8 cellular contexts compared by ENCODE assay signal in genomic region chr19:49114630-49115363, GRCh38. TPM values are rescaled to one million over a fixed set of nuclear protein-coding genes. Genes with fewer than 3 reads are reported as not detected.
A peak's percentile ranks its signal among the peaks of the same experiment; 100 is the strongest.
DNase-seq lines count a peak whose midpoint lies in the region; ATAC-seq and TF ChIP-seq lines count a peak whose summit lies in the region.
"Had no signal": no experiment of that assay in that cellular context is flagged by ENCODE, and none has a peak within 500 bp of the region (broad histone marks: within the 10 kb centered on the region; RNA-seq: fewer than 3 reads in every experiment).

No MANE protein-coding gene starts in this region.

- H3K27ac Mint-ChIP-seq in activated naive CD8-positive, alpha-beta T cell treated with anti-CD3 and anti-CD28 coated beads, Interleukin-2, amount 50 U/mL, for 24 hours, result no peak overlapping the region

- H2BK120ac ChIP-seq in trophoblast cell (ENCODE audit: insufficient read depth, low read length, poor library complexity), result peak overlapping the region; percentile 67

- no peaks in the 10 kb centered on the region for H4K20me1 ChIP-seq in OCI-LY1 (ENCODE audit: insufficient read depth, low read length)

- H3K9me3 ChIP-seq in OCI-LY1 (ENCODE audit: low read length) (no peaks in the 10 kb centered on the region), trophoblast cell (ENCODE audit: insufficient read depth, low read depth, low read length) (peaks cover 3% of the 10 kb centered on the region)

- H3K36me3 ChIP-seq in H7 (replicated peaks; ENCODE audit: control insufficient read depth, insufficient read depth, low read length), result no peaks in the 10 kb centered on the region
- H3K36me3 ChIP-seq in OCI-LY1 (ENCODE audit: insufficient read depth, low read length), result 0 out of 2 replicates have a peak, but pooled peaks cover under 1% of the 10 kb centered on the region
- peaks cover 4 to 8% of the 10 kb centered on the region in 2 experiments for H3K36me3 ChIP-seq in trophoblast cell (ENCODE audit: control insufficient read depth in 1 of 2, insufficient read depth in 2 of 2, low read length in 2 of 2)

- no peaks in the 10 kb centered on the region for H3K36me3 Mint-ChIP-seq in activated naive CD8-positive, alpha-beta T cell treated with anti-CD3 and anti-CD28 coated beads, Interleukin-2, amount 50 U/mL, for 24 hours (ENCODE audit: low read depth)

- peaks cover 27% of the 10 kb centered on the region for H3K4me1 Mint-ChIP-seq in activated naive CD8-positive, alpha-beta T cell treated with anti-CD3 and anti-CD28 coated beads, Interleukin-2, amount 50 U/mL, for 24 hours

- no peaks in the 10 kb centered on the region for H3K9me2 ChIP-seq in OCI-LY1 (ENCODE audit: low read depth, low read length)

- H3K4me3 Mint-ChIP-seq in activated naive CD8-positive, alpha-beta T cell treated with anti-CD3 and anti-CD28 coated beads, Interleukin-2, amount 50 U/mL, for 24 hours, result peak overlapping the region; percentile 64

- DNase-seq in H7 (peak; percentile 91), left cardiac atrium (peak; percentile 81), trophoblast cell (no peak), NCI-H2029 (lab: John Stamatoyannopoulos, UW) (no peak)
- peak; percentile 53 for DNase-seq in activated naive CD8-positive, alpha-beta T cell treated with anti-CD3 and anti-CD28 coated beads, Interleukin-2, amount 50 U/mL, for 24 hours

- H4K91ac ChIP-seq in trophoblast cell (ENCODE audit: low read depth, low read length), result peak overlapping the region; percentile 80

- no peaks in the 10 kb centered on the region for H3K27me3 Mint-ChIP-seq in activated naive CD8-positive, alpha-beta T cell treated with anti-CD3 and anti-CD28 coated beads, Interleukin-2, amount 50 U/mL, for 24 hours

- peak overlapping the region; percentile 67 for H2BK5ac ChIP-seq in trophoblast cell (ENCODE audit: low read depth, low read length, poor library complexity)

- H3K4me3 ChIP-seq in H7 (ENCODE audit: insufficient read depth, low read depth, low read length) (peak overlapping the region; percentile 80), OCI-LY1 (ENCODE audit: low read depth, low read length, poor library complexity, severe bottlenecking) (peak overlapping the region; percentile 65), trophoblast cell (ENCODE audit: low read depth, low read length) (peak overlapping the region; percentile 80)

- H2AFZ ChIP-seq in OCI-LY1 (ENCODE audit: low read length) (no peak overlapping the region), trophoblast cell (ENCODE audit: insufficient read depth, low read length, poor library complexity) (peak overlapping the region; percentile 53)

- peak overlapping the region; percentile 63 for H3K14ac ChIP-seq in trophoblast cell (ENCODE audit: low read length)

- H3K4me2 ChIP-seq in OCI-LY1 (ENCODE audit: low read length) (peak overlapping the region; percentile 85), trophoblast cell (ENCODE audit: low read length) (peak overlapping the region; percentile 96)

- H2AK5ac ChIP-seq in trophoblast cell (ENCODE audit: low read length), result peak overlapping the region; percentile 71

- H3F3A ChIP-seq in OCI-LY1 (ENCODE audit: insufficient read depth, low read length), result 0 out of 2 replicates have a peak, but pooled peaks cover 4% of the 10 kb centered on the region

- H3K9me3 Mint-ChIP-seq in activated naive CD8-positive, alpha-beta T cell treated with anti-CD3 and anti-CD28 coated beads, Interleukin-2, amount 50 U/mL, for 24 hours, result no peaks in the 10 kb centered on the region

- peak overlapping the region; percentile 8 for H2BK12ac ChIP-seq in trophoblast cell (ENCODE audit: low read length)

- TF ChIP-seq CTCF in OCI-LY1 (IDR thresholded peaks at IDR 0.05; ENCODE audit: low read length), result no peak

- H3K4me1 ChIP-seq in OCI-LY1 (ENCODE audit: insufficient read depth, low read length, severe bottlenecking) (peaks cover 24% of the 10 kb centered on the region), trophoblast cell (ENCODE audit: control insufficient read depth in 1 of 2, insufficient read depth in 2 of 2, low read length in 2 of 2) (peaks cover 11 to 22% of the 10 kb centered on the region in 2 experiments)

- H3K18ac ChIP-seq in trophoblast cell (ENCODE audit: low read length), result peak overlapping the region; percentile 48

- ATAC-seq in activated naive CD8-positive, alpha-beta T cell treated with anti-CD3 and anti-CD28 coated beads, Interleukin-2, amount 50 U/mL, for 24 hours, result no peak
- ATAC-seq in left cardiac atrium, result peak; percentile 12 to 45
- no peak for ATAC-seq in GM21529 (IDR thresholded peaks at IDR 0.05; ENCODE audit: unreplicated experiment)

- H3K79me1 ChIP-seq in trophoblast cell (ENCODE audit: low read length), result peaks cover 13% of the 10 kb centered on the region

- no peak overlapping the region for H3K23ac ChIP-seq in trophoblast cell (ENCODE audit: low read length)

- peak overlapping the region; percentile 39 for H4K12ac ChIP-seq in trophoblast cell (ENCODE audit: low read depth, low read length)

- no CpG with 5 or more reads among the region's 68 CpGs for WGBS in trophoblast cell (ENCODE audit: extremely low coverage, insufficient coverage, insufficient read length)

- H3K9ac ChIP-seq in OCI-LY1 (ENCODE audit: low read length) (peak overlapping the region; percentile 53; the same call in 1 of the 2 replicates), trophoblast cell (ENCODE audit: low read length) (peak overlapping the region; percentile 73)

- H4K8ac ChIP-seq in trophoblast cell (ENCODE audit: low read depth, low read length), result peak overlapping the region; percentile 34

- H3K27me3 ChIP-seq in H7 (ENCODE audit: control insufficient read depth, insufficient read depth, low read length) (peaks cover 18% of the 10 kb centered on the region), OCI-LY1 (ENCODE audit: insufficient read depth, low read length) (0 out of 2 replicates have a peak, but pooled peaks cover 2% of the 10 kb centered on the region), trophoblast cell (ENCODE audit: insufficient read depth, low read length) (no peaks in the 10 kb centered on the region)

- intact Hi-C loops in left cardiac atrium (cut with DNase I), result loop anchor here in 1 of 2 donors (5.0 kb wide), 1 partner anchor 33 kb away; no protein-coding TSS in a partner anchor

- H3K4ac ChIP-seq in trophoblast cell (ENCODE audit: low read depth, low read length), result peak overlapping the region; percentile 34

- no peak overlapping the region for H3K27ac ChIP-seq in OCI-LY1 (ENCODE audit: low read depth, low read length, poor library complexity, severe bottlenecking)
- H3K27ac ChIP-seq in trophoblast cell (ENCODE audit: low read depth, low read length), result peak overlapping the region; percentile 38

- H3K79me2 ChIP-seq in OCI-LY1 (ENCODE audit: insufficient read depth, low read length), result no peaks in the 10 kb centered on the region
- peaks cover 7% of the 10 kb centered on the region for H3K79me2 ChIP-seq in trophoblast cell (ENCODE audit: control insufficient read depth, insufficient read depth, low read length, poor library complexity)

RNA-seq across cellular contexts. Expression of gene LIN7B, which starts 0.6 kb away (rescaled TPM):
- total RNA-seq in H7 (2014; rRNA removed; shearing (Covaris generic)), result 2.2 and 4.1 TPM in 2 replicates
- total RNA-seq in left cardiac atrium, result 10 to 100 TPM; 11.4 to 14.9 TPM
- 5.3 and 5.4 TPM in 2 replicates for polyA plus RNA-seq in trophoblast cell (2013)

RNA-seq across cellular contexts. Expression of gene C19orf73, which starts 4.1 kb away (rescaled TPM):
- total RNA-seq in H7 (2014; rRNA removed; shearing (Covaris generic)), result 1.4 and 3.2 TPM in 2 replicates
- total RNA-seq in left cardiac atrium, result 1 to 10 TPM in 1 of 2 donors, under 1 TPM in 1; 0.47 to 1.6 TPM
- 2.0 and 2.7 TPM in 2 replicates for polyA plus RNA-seq in trophoblast cell (2013)

RNA-seq across cellular contexts. Expression of gene PPFIA3, which starts 4.5 kb away (rescaled TPM):
- 21.1 and 23.6 TPM in 2 replicates for total RNA-seq in H7 (2014; rRNA removed; shearing (Covaris generic))
- total RNA-seq in left cardiac atrium, result 10 to 100 TPM in 1 of 2 donors, 1 to 10 TPM in 1; 6.7 to 11.5 TPM
- 4.6 and 5.4 TPM in 2 replicates for polyA plus RNA-seq in trophoblast cell (2013)

RNA-seq across cellular contexts. Expression of gene SNRNP70, which starts 29.5 kb away (rescaled TPM):
- 338 and 397 TPM in 2 replicates for total RNA-seq in H7 (2014; rRNA removed; shearing (Covaris generic))
- total RNA-seq in left cardiac atrium, result 100 to 1,000 TPM in 1 of 2 donors, 10 to 100 TPM in 1; 98.3 to 134 TPM
- 265 and 271 TPM in 2 replicates for polyA plus RNA-seq in trophoblast cell (2013)

RNA-seq across cellular contexts. Expression of gene HRC, which starts 40.4 kb away (rescaled TPM):
- total RNA-seq in H7 (2014; rRNA removed; shearing (Covaris generic)), result 0.45 and 0.81 TPM in 2 replicates
- total RNA-seq in left cardiac atrium, result 100 to 1,000 TPM; 480 to 499 TPM
- 0.15 and 0.18 TPM in 2 replicates for polyA plus RNA-seq in trophoblast cell (2013)
- total RNA-seq: dermis microvascular lymphatic vessel endothelial cell had no signal

Comparison
In these comparisons a context has a peak if more than half of its experiments do, and no peak if none do; other contexts are left out.
1. DNase-seq: peak in H7 (single experiment), activated naive CD8-positive, alpha-beta T cell treated with anti-CD3 and anti-CD28 coated beads, Interleukin-2, amount 50 U/mL, for 24 hours (single experiment) and left cardiac atrium (single experiment); none in trophoblast cell (0 of 2) and NCI-H2029 (single experiment).
2. ATAC-seq: peak in left cardiac atrium (2 of 2); none in activated naive CD8-positive, alpha-beta T cell treated with anti-CD3 and anti-CD28 coated beads, Interleukin-2, amount 50 U/mL, for 24 hours (single experiment) and GM21529 (single experiment).
3. Peak in every context shown above with its lines, with median percentiles within 50 percentile points of each other: H3K4me3 ChIP-seq.